In the genomic region with DNA sequence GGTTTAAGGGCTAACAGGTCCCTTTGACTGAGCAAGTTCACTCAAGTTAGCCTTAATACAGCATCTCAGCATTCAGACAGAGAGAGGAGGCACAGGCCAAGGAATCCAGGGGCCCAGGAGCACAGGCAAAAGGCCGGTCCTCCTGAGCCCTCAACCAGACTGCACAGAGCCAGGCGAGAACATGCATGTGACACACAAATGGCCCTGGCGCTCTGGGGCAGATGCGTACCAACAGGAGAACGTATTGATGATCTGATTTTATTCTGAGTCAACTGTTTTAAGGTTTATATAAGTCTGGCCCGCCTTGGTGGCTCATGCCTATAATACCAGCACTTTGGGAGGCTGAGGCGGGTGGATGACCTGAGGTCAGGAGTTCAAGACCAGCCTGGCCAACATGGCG, we compare ENCODE assay signal across 26 cellular contexts. TPM values are rescaled to one million over a fixed set of nuclear protein-coding genes. Genes with fewer than 3 reads are reported as not detected.
DNase-seq lines count a peak whose midpoint lies in the region; ATAC-seq and TF ChIP-seq lines count a peak whose summit lies in the region.
"Had no signal": no experiment of that assay in that cellular context is flagged by ENCODE, and none has a peak within 500 bp of the region (broad histone marks: within the 10 kb centered on the region; RNA-seq: fewer than 3 reads in every experiment).

No MANE protein-coding gene starts in this region.

- H3K18ac ChIP-seq in mesenchymal stem cell (ENCODE audit: low read depth in 1 of 2, low read length in 2 of 2), result no peak overlapping the region

- no peak overlapping the region for H4K91ac ChIP-seq in mesenchymal stem cell (ENCODE audit: low read length)

- no peak overlapping the region for H2BK12ac ChIP-seq in mesenchymal stem cell (ENCODE audit: low read length in 2 of 2)

- H3K4me1 ChIP-seq in mesenchymal stem cell (ENCODE audit: control insufficient read depth, insufficient read depth, low read depth, low read length) (peaks cover 50% of the 10 kb centered on the region), thyroid gland (peaks cover 6 to 65% of the 10 kb centered on the region in 2 donors)
- H3K4me1 ChIP-seq: HAP-1 had no signal

- no peak overlapping the region for H4K8ac ChIP-seq in mesenchymal stem cell (ENCODE audit: low read length)

- WGBS in mesenchymal stem cell, result 88% methylated on average over 8 of the region's 8 CpGs
- 94 to 97% methylated on average over 8 of the region's 8 CpGs for WGBS in thyroid gland, 2 donors

- no peak overlapping the region for H3K4ac ChIP-seq in mesenchymal stem cell (ENCODE audit: low read depth in 1 of 2, low read length in 2 of 2)

- TF ChIP-seq CTCF in thyroid gland (IDR thresholded peaks at IDR 0.05), result no peak

- no peak overlapping the region for H3K14ac ChIP-seq in mesenchymal stem cell (ENCODE audit: low read length in 2 of 2)

- H2BK5ac ChIP-seq in mesenchymal stem cell (ENCODE audit: low read depth, low read length, poor library complexity, severe bottlenecking), result no peak overlapping the region

- no peak overlapping the region for H2BK15ac ChIP-seq in mesenchymal stem cell (ENCODE audit: low read depth, poor library complexity, severe bottlenecking)

- no peak overlapping the region for H2BK120ac ChIP-seq in mesenchymal stem cell (ENCODE audit: low read depth, low read length)

- TF ChIP-seq POLR2A in thyroid gland (IDR thresholded peaks at IDR 0.05), result no peak

- ATAC-seq in left ventricle myocardium superior (no peak), left cardiac atrium (no peak), GM21526 (IDR thresholded peaks at IDR 0.05; ENCODE audit: low FRiP score, unreplicated experiment) (no peak), sciatic nerve (no peak)
- ATAC-seq: GM23338 had no signal

- H2AK5ac ChIP-seq in mesenchymal stem cell (ENCODE audit: low read length, severe bottlenecking), result peak overlapping the region; percentile 21

- H3K9me3 ChIP-seq in mesenchymal stem cell (ENCODE audit: control insufficient read depth, low read length) (no peaks in the 10 kb centered on the region), thyroid gland (no peaks in the 10 kb centered on the region)
- H3K9me3 ChIP-seq: BLaER1, HAP-1 had no signal

- intact Hi-C loops in left ventricle myocardium superior (cut with micrococcal nuclease) (no loop called here), left cardiac atrium (cut with DNase I) (no loop called here), thyroid gland (cut with DNase I) (no loop called here), sciatic nerve (cut with DNase I) (no loop called here)

- H3K23ac ChIP-seq in mesenchymal stem cell (ENCODE audit: low read length in 2 of 2), result no peak overlapping the region

- H2AFZ ChIP-seq in mesenchymal stem cell (ENCODE audit: low read depth, low read length), result no peak overlapping the region
- H2AFZ ChIP-seq: GM23338, PC-9 had no signal

- H3K27me3 ChIP-seq in mesenchymal stem cell (ENCODE audit: control insufficient read depth in 1 of 2, insufficient read depth in 1 of 2, low read length in 2 of 2) (peaks cover 0 to 30% of the 10 kb centered on the region in 2 experiments), thyroid gland (no peaks in the 10 kb centered on the region)
- H3K27me3 ChIP-seq: BLaER1 had no signal

- no peak overlapping the region for H3K9ac ChIP-seq in mesenchymal stem cell (ENCODE audit: low read length)
- H3K9ac ChIP-seq: BLaER1 had no signal

- H3K36me3 ChIP-seq in mesenchymal stem cell (ENCODE audit: control insufficient read depth in 1 of 2, insufficient read depth in 2 of 2, low read depth in 1 of 2, low read length in 2 of 2), result no peaks in the 10 kb centered on the region
- no peaks in the 10 kb centered on the region for H3K36me3 ChIP-seq in thyroid gland
- H3K36me3 ChIP-seq: BLaER1, HAP-1 had no signal

- H3K79me1 ChIP-seq in mesenchymal stem cell (replicated peaks; ENCODE audit: low read length, poor library complexity, severe bottlenecking), result no peaks in the 10 kb centered on the region

- DNase-seq in left ventricle myocardium superior (peak; percentile 11), left cardiac atrium (no peak), mesenchymal stem cell (no peak), thyroid gland (no peak), NCI-H345 (lab: John Stamatoyannopoulos, UW) (no peak), sciatic nerve (ENCODE audit: low spot score) (no peak)
- DNase-seq: CD4-positive, alpha-beta T cell; HFFc6; KBM-7; MV-4-11; NCI-H1105; NCI-H1436 treated with DMSO at 0.1 percent for 48 hours; NCI-H187 treated with DMSO at 0.1 percent for 48 hours; NCI-H2107; NCI-H446; NCI-H526; NCI-H82; NK-92 treated with Interleukin-12 subunit alpha and Interleukin-12 subunit beta, amount 100 ng/mL, for 24 hours; PC-9; RPMI8226; SIG-M5 had no signal

- H3K4me2 ChIP-seq in mesenchymal stem cell (ENCODE audit: low read length, poor library complexity, severe bottlenecking), result no peak overlapping the region
- H3K4me2 ChIP-seq: BLaER1, GM23338, PC-9 had no signal

- H3K27ac ChIP-seq in mesenchymal stem cell (ENCODE audit: low read length, poor library complexity, severe bottlenecking) (no peak overlapping the region), thyroid gland (peak overlapping the region in 2 of 3 donors; percentile 24 to 97)
- H3K27ac ChIP-seq: BLaER1, PC-9, SK-N-MC had no signal

- H3K4me3 ChIP-seq in mesenchymal stem cell (ENCODE audit: insufficient read depth in 1 of 2, low read depth in 1 of 2, low read length in 2 of 2), result no peak overlapping the region
- no peak overlapping the region for H3K4me3 ChIP-seq in thyroid gland (replicated peaks in 1 of 3)
- H3K4me3 ChIP-seq: BLaER1, GM23338, HAP-1, PC-9, SK-N-MC had no signal

RNA-seq across cellular contexts. Expression of gene KCNIP3, which starts 34.9 kb away (rescaled TPM):
- total RNA-seq in left ventricle myocardium superior (5.3 TPM), left cardiac atrium (1 to 10 TPM; 2.6 to 4.1 TPM), thyroid gland (10 to 100 TPM; 37.1 to 66.5 (median 51.1) TPM), sciatic nerve (13.9 TPM)
- 0.18 TPM for polyA plus RNA-seq in mesenchymal stem cell (2013, experiment 1 of 2)
- polyA plus RNA-seq in mesenchymal stem cell (2013, experiment 2 of 2), result 0.05 TPM

RNA-seq across cellular contexts. Expression of gene PROM2, which starts 57.8 kb away (rescaled TPM):
- 0.35 TPM for total RNA-seq in left ventricle myocardium superior
- under 1 TPM; 0.29 to 0.84 TPM for total RNA-seq in left cardiac atrium
- polyA plus RNA-seq in mesenchymal stem cell (2013, experiment 1 of 2), result 0.18 TPM
- polyA plus RNA-seq in mesenchymal stem cell (2013, experiment 2 of 2), result 0.05 TPM
- 10 to 100 TPM; 16.7 to 24.3 (median 22.0) TPM for total RNA-seq in thyroid gland
- total RNA-seq in sciatic nerve, result 3.0 TPM
